ENCODE assay signal across 16 cellular contexts in genomic region chr9:29796291-29796952, GRCh38.
DNase-seq lines count a peak whose midpoint lies in the region; ATAC-seq, FAIRE-seq and TF ChIP-seq lines count a peak whose summit lies in the region.
"Had no signal": no experiment of that assay in that cellular context is flagged by ENCODE, and none has a peak within 500 bp of the region (broad histone marks: within the 10 kb centered on the region; RNA-seq: fewer than 3 reads in every experiment).

No MANE protein-coding gene starts in this region.

- ATAC-seq in GM18519 (IDR thresholded peaks at IDR 0.05; ENCODE audit: low FRiP score, unreplicated experiment) (peak; percentile 73), GM21360 (IDR thresholded peaks at IDR 0.05; ENCODE audit: unreplicated experiment) (peak; percentile 70), HG02852 (IDR thresholded peaks at IDR 0.05; ENCODE audit: unreplicated experiment) (peak; percentile 91), HG03460 (IDR thresholded peaks at IDR 0.05; ENCODE audit: unreplicated experiment) (peak; percentile 82)
- ATAC-seq: HCT116 had no signal

- TF ChIP-seq CTCF in brain microvascular endothelial cell (IDR thresholded peaks at IDR 0.05; ENCODE audit: low read depth, low read length, missing control alignments) = no peak
- no peak for TF ChIP-seq CTCF in glutamatergic neuron (IDR thresholded peaks at IDR 0.05; ENCODE audit: partially characterized antibody, unreplicated experiment)

- no peaks in the 10 kb centered on the region for H3K36me3 Mint-ChIP-seq in glutamatergic neuron (ENCODE audit: unreplicated experiment)
- H3K36me3 Mint-ChIP-seq: IgD-negative memory B cell had no signal

- no peak overlapping the region for H3K4me3 Mint-ChIP-seq in glutamatergic neuron (ENCODE audit: unreplicated experiment)
- H3K4me3 Mint-ChIP-seq: IgD-negative memory B cell had no signal

- H3K9me3 Mint-ChIP-seq in glutamatergic neuron (ENCODE audit: unreplicated experiment) = no peaks in the 10 kb centered on the region

- no peaks in the 10 kb centered on the region for H3K36me3 ChIP-seq in brain microvascular endothelial cell (replicated peaks)

- H3K27me3 Mint-ChIP-seq in glutamatergic neuron (ENCODE audit: unreplicated experiment) = no peaks in the 10 kb centered on the region
- H3K27me3 Mint-ChIP-seq: IgD-negative memory B cell had no signal

- H3K4me1 Mint-ChIP-seq in glutamatergic neuron (ENCODE audit: low read depth, unreplicated experiment) = peaks cover 2% of the 10 kb centered on the region
- H3K4me1 Mint-ChIP-seq: IgD-negative memory B cell had no signal

- in situ Hi-C loops in brain microvascular endothelial cell (cut with HindIII; ENCODE audit: low pct_ligation_motif_present, low sequenced_read_pairs) = no loop called here

- TF ChIP-seq POLR2A in GM12892 (IDR thresholded peaks at IDR 0.05; ENCODE audit: low read depth, low read length) = no peak

- no peak for FAIRE-seq in GM12892 (lab: Jason Lieb, UNC)
- FAIRE-seq: bronchial epithelial cell, keratinocyte had no signal

- no peak overlapping the region for H3K27ac Mint-ChIP-seq in glutamatergic neuron (ENCODE audit: unreplicated experiment)
- H3K27ac Mint-ChIP-seq: IgD-negative memory B cell had no signal

- H3K4me3 ChIP-seq in brain microvascular endothelial cell (ENCODE audit: low read depth, low read length) = no peak overlapping the region

- H3K27me3 ChIP-seq in brain microvascular endothelial cell (replicated peaks) = no peaks in the 10 kb centered on the region

- DNase-seq in brain microvascular endothelial cell = no peak
- DNase-seq in GM12892 (ENCODE audit: insufficient read length) = no peak
- DNase-seq in glutamatergic neuron = no peak
- DNase-seq in GM03348 (ENCODE audit: low spot score) = no peak
- DNase-seq: activated naive CD4-positive, alpha-beta T cell; foreskin melanocyte; NCI-H748 treated with DMSO at 0.1 percent for 48 hours; Right ventricle myocardium superior had no signal

- H3K27ac ChIP-seq in brain microvascular endothelial cell = no peak overlapping the region
